Comparison of ENCODE assay signal across 27 cellular contexts in genomic region chr19:1655131-1655981, GRCh38. TPM values are rescaled to one million over a fixed set of nuclear protein-coding genes. Genes with fewer than 3 reads are reported as not detected.
DNase-seq lines count a peak whose midpoint lies in the region; ATAC-seq and TF ChIP-seq lines count a peak whose summit lies in the region.
"Had no signal": no experiment of that assay in that cellular context is flagged by ENCODE, and none has a peak within 500 bp of the region (broad histone marks: within the 10 kb centered on the region; RNA-seq: fewer than 3 reads in every experiment).

No MANE protein-coding gene starts in this region.

- ATAC-seq in effector memory CD8-positive, alpha-beta T cell (replicated peaks): no peak
- ATAC-seq in HG02840 (IDR thresholded peaks at IDR 0.05; ENCODE audit: low FRiP score, unreplicated experiment): no peak
- ATAC-seq: GM23338, left colon, sciatic nerve, T-cell had no signal

- H3K4me1 Mint-ChIP-seq in activated naive CD4-positive, alpha-beta T cell treated with anti-CD3 and anti-CD28 coated beads, Interleukin-2, amount 10 ng/mL, durations not matched to agents 7 days and 5 days: peaks cover 13% of the 10 kb centered on the region
- H3K4me1 Mint-ChIP-seq in activated naive CD4-positive, alpha-beta T cell treated with anti-CD3 and anti-CD28 coated beads for 36 hours (ENCODE audit: low read depth): peaks cover 7% of the 10 kb centered on the region
- H3K4me1 Mint-ChIP-seq in effector memory CD8-positive, alpha-beta T cell (ENCODE audit: low read depth in 2 of 2): peaks cover 8 to 11% of the 10 kb centered on the region in 2 donors

- H4K20me1 ChIP-seq in PC-9 (ENCODE audit: insufficient read depth): no peaks in the 10 kb centered on the region

- no peak for TF ChIP-seq CTCF in PC-9 (conservative IDR thresholded peaks at IDR 0.05)
- TF ChIP-seq CTCF in spleen (IDR thresholded peaks at IDR 0.05 in 8 of 11, conservative IDR thresholded peaks at IDR 0.05 in 3 of 11): no peak

- WGBS in spleen, 5 donors: 77 to 83% (median 82%) methylated on average over 28 to 34 of the region's 34 CpGs

- H3K4me1 ChIP-seq in PC-9 (replicated peaks; ENCODE audit: insufficient read depth): peaks cover 49% of the 10 kb centered on the region
- peaks cover 0 to 57% (median 23%) of the 10 kb centered on the region in 6 donors for H3K4me1 ChIP-seq in spleen

- TF ChIP-seq POLR2A in spleen (IDR thresholded peaks at IDR 0.05): no peak

- intact Hi-C loops in activated naive CD4-positive, alpha-beta T cell treated with anti-CD3 and anti-CD28 coated beads for 36 hours (cut with micrococcal nuclease): no loop called here
- intact Hi-C loops in PC-9 (cut with micrococcal nuclease; ENCODE audit: unreplicated experiment) (loop anchor here (5.0 kb wide), 2 partner anchors 48 to 92 kb away; partner anchors contain the start of gene UQCR11), spleen (cut with DNase I; ENCODE audit: low total_unique reads) (no loop called here)

- H3K27ac ChIP-seq in PC-9: peak overlapping the region; percentile 53
- peak overlapping the region in 1 of 8 donors; percentile 24 for H3K27ac ChIP-seq in spleen
- H3K27ac ChIP-seq: 22Rv1, coronary artery, upper lobe of left lung had no signal

- H3K9me2 ChIP-seq in PC-9 (ENCODE audit: insufficient read depth): no peaks in the 10 kb centered on the region

- CTCF ChIA-PET in activated naive CD4-positive, alpha-beta T cell treated with anti-CD3 and anti-CD28 coated beads, Interleukin-2, amount 10 ng/mL, durations not matched to agents 7 days and 5 days (lab: Charles Lee): interaction anchor here (0.6 to 0.8 kb wide), 2 partner anchors 17 to 112 kb away, joined by 3 to 4 read pairs; no protein-coding TSS in a partner anchor
- CTCF ChIA-PET in activated naive CD4-positive, alpha-beta T cell treated with anti-CD3 and anti-CD28 coated beads for 36 hours (lab: Charles Lee): no interaction called here
- CTCF ChIA-PET in PC-9 (lab: Charles Lee): no interaction called here

- no peak overlapping the region for H3K4me3 Mint-ChIP-seq in activated naive CD4-positive, alpha-beta T cell treated with anti-CD3 and anti-CD28 coated beads, Interleukin-2, amount 10 ng/mL, durations not matched to agents 7 days and 5 days
- H3K4me3 Mint-ChIP-seq in activated naive CD4-positive, alpha-beta T cell treated with anti-CD3 and anti-CD28 coated beads for 36 hours: no peak overlapping the region
- peak overlapping the region; percentile 25 to 33 for H3K4me3 Mint-ChIP-seq in effector memory CD8-positive, alpha-beta T cell
- H3K4me3 Mint-ChIP-seq: activated naive CD8-positive, alpha-beta T cell treated with anti-CD3 and anti-CD28 coated beads, Interleukin-2, amount 10 ng/mL, durations not matched to agents 7 days and 5 days; GM23338; nephron progenitor cell had no signal

- H3K9me3 Mint-ChIP-seq in activated naive CD4-positive, alpha-beta T cell treated with anti-CD3 and anti-CD28 coated beads, Interleukin-2, amount 10 ng/mL, durations not matched to agents 7 days and 5 days: no peaks in the 10 kb centered on the region
- no peaks in the 10 kb centered on the region for H3K9me3 Mint-ChIP-seq in activated naive CD4-positive, alpha-beta T cell treated with anti-CD3 and anti-CD28 coated beads for 36 hours
- H3K9me3 Mint-ChIP-seq in effector memory CD8-positive, alpha-beta T cell: no peaks in the 10 kb centered on the region
- H3K9me3 Mint-ChIP-seq: activated naive CD8-positive, alpha-beta T cell treated with anti-CD3 and anti-CD28 coated beads, Interleukin-2, amount 10 ng/mL, durations not matched to agents 7 days and 5 days; T-cell had no signal

- POLR2A ChIA-PET in PC-9 (lab: Charles Lee; ENCODE audit: unreplicated experiment): no interaction called here

- H3K4me2 ChIP-seq in PC-9: peak overlapping the region; percentile 53
- H3K4me2 ChIP-seq: GM23338 had no signal

- H2AFZ ChIP-seq in PC-9: no peak overlapping the region
- H2AFZ ChIP-seq: GM23338 had no signal

- peaks cover 19% of the 10 kb centered on the region; the same call in 1 of the 2 replicates for H3F3A ChIP-seq in PC-9 (ENCODE audit: insufficient read depth, low read depth)

- no peak for DNase-seq in activated naive CD4-positive, alpha-beta T cell treated with anti-CD3 and anti-CD28 coated beads, Interleukin-2, amount 10 ng/mL, durations not matched to agents 7 days and 5 days
- no peak for DNase-seq in activated naive CD4-positive, alpha-beta T cell treated with anti-CD3 and anti-CD28 coated beads for 36 hours
- DNase-seq in PC-9 (peak; percentile 83 to 88), spleen (peak; percentile 76)
- DNase-seq in effector memory CD8-positive, alpha-beta T cell: no peak
- no peak for DNase-seq in effector CD8-positive, alpha-beta T cell (lab: John Stamatoyannopoulos, UW)
- DNase-seq in activated CD4-positive, CD25-positive, alpha-beta regulatory T cell (lab: John Stamatoyannopoulos, UW): no peak
- DNase-seq: activated CD4-positive, alpha-beta T cell treated with anti-CD3 and anti-CD28 coated beads for 48 hours; activated naive CD8-positive, alpha-beta T cell treated with anti-CD3 and anti-CD28 coated beads, Interleukin-2, amount 10 ng/mL, durations not matched to agents 7 days and 5 days; COR-L47; DND-41; head of caudate nucleus; left colon; NCI-H1105; NCI-H2029 treated with DMSO at 0.1 percent for 48 hours; NCI-H345; nephron progenitor cell; OCI-M1; SIG-M5; stimulated activated CD8-positive, alpha-beta memory T cell treated with anti-CD3 and anti-CD28 coated beads, Interleukin-4, amount 100 ng/mL, for 48 hours; T-cell had no signal

- BruUV-seq in PC-9 (replicated peaks; lab: Mats Ljungman, UMichigan): no TSS peak

- H3K9me3 ChIP-seq in PC-9 (ENCODE audit: insufficient read depth, low read depth) (no peaks in the 10 kb centered on the region), spleen (no peaks in the 10 kb centered on the region)
- H3K9me3 ChIP-seq: upper lobe of left lung had no signal

- no peaks in the 10 kb centered on the region for H3K36me3 Mint-ChIP-seq in activated naive CD4-positive, alpha-beta T cell treated with anti-CD3 and anti-CD28 coated beads, Interleukin-2, amount 10 ng/mL, durations not matched to agents 7 days and 5 days
- no peaks in the 10 kb centered on the region for H3K36me3 Mint-ChIP-seq in activated naive CD4-positive, alpha-beta T cell treated with anti-CD3 and anti-CD28 coated beads for 36 hours (ENCODE audit: low read depth)
- peaks cover 22% of the 10 kb centered on the region for H3K36me3 Mint-ChIP-seq in effector memory CD8-positive, alpha-beta T cell (ENCODE audit: insufficient read depth)
- H3K36me3 Mint-ChIP-seq: T-cell had no signal

- H3K4me3 ChIP-seq in PC-9: no peak overlapping the region
- H3K4me3 ChIP-seq in spleen: no peak overlapping the region
- H3K4me3 ChIP-seq: coronary artery, GM23338, upper lobe of left lung had no signal

- H3K27me3 ChIP-seq in PC-9 (ENCODE audit: insufficient read depth, low read depth): no peaks in the 10 kb centered on the region
- peaks cover 0 to 17% (median 0%) of the 10 kb centered on the region in 7 donors for H3K27me3 ChIP-seq in spleen (replicated peaks in 1 of 7)
- H3K27me3 ChIP-seq: upper lobe of left lung had no signal

- peaks cover 12% of the 10 kb centered on the region for H3K79me2 ChIP-seq in PC-9 (ENCODE audit: low read depth)

- H3K27ac Mint-ChIP-seq in activated naive CD4-positive, alpha-beta T cell treated with anti-CD3 and anti-CD28 coated beads, Interleukin-2, amount 10 ng/mL, durations not matched to agents 7 days and 5 days: peak overlapping the region; percentile 33
- H3K27ac Mint-ChIP-seq in activated naive CD4-positive, alpha-beta T cell treated with anti-CD3 and anti-CD28 coated beads for 36 hours: no peak overlapping the region
- H3K27ac Mint-ChIP-seq in effector memory CD8-positive, alpha-beta T cell: no peak overlapping the region
- H3K27ac Mint-ChIP-seq: activated naive CD8-positive, alpha-beta T cell treated with anti-CD3 and anti-CD28 coated beads, Interleukin-2, amount 10 ng/mL, durations not matched to agents 7 days and 5 days; GM23338; nephron progenitor cell; T-cell had no signal

- H3K36me3 ChIP-seq in PC-9 (ENCODE audit: low read depth): no peaks in the 10 kb centered on the region
- H3K36me3 ChIP-seq in spleen: no peaks in the 10 kb centered on the region
- H3K36me3 ChIP-seq: upper lobe of left lung had no signal

- H3K27me3 Mint-ChIP-seq in activated naive CD4-positive, alpha-beta T cell treated with anti-CD3 and anti-CD28 coated beads, Interleukin-2, amount 10 ng/mL, durations not matched to agents 7 days and 5 days: peaks cover 25% of the 10 kb centered on the region
- H3K27me3 Mint-ChIP-seq in activated naive CD4-positive, alpha-beta T cell treated with anti-CD3 and anti-CD28 coated beads for 36 hours (ENCODE audit: low read depth): no peaks in the 10 kb centered on the region
- H3K27me3 Mint-ChIP-seq in effector memory CD8-positive, alpha-beta T cell: peaks cover 12 to 30% of the 10 kb centered on the region in 2 donors

RNA-seq across cellular contexts. Expression of gene TCF3, which starts 2.9 kb away (rescaled TPM):
- 10 to 100 TPM; 84.8 to 86.7 TPM for total RNA-seq in activated naive CD4-positive, alpha-beta T cell treated with anti-CD3 and anti-CD28 coated beads for 36 hours
- total RNA-seq in PC-9 (2021) (86.6 and 98.0 TPM in 2 replicates), spleen (100 to 1,000 TPM in 5 of 7 donors, 10 to 100 TPM in 2; 79.2 to 135 (median 107) TPM)
- 10 to 100 TPM; 81.0 to 96.5 (median 88.9) TPM for polyA plus RNA-seq in spleen

RNA-seq across cellular contexts. Expression of gene UQCR11, which starts 50.1 kb away (rescaled TPM):
- total RNA-seq in activated naive CD4-positive, alpha-beta T cell treated with anti-CD3 and anti-CD28 coated beads for 36 hours: 100 to 1,000 TPM; 281 to 293 TPM
- total RNA-seq in PC-9 (2021) (196 and 275 TPM in 2 replicates), spleen (100 to 1,000 TPM in 4 of 7 donors, 10 to 100 TPM in 3; 40.9 to 165 (median 129) TPM)
- polyA plus RNA-seq in spleen: 100 to 1,000 TPM in 2 of 3 donors, 10 to 100 TPM in 1; 93.4 to 153 (median 145) TPM

Comparison
In these comparisons a context has a peak if more than half of its experiments do, and no peak if none do; other contexts are left out.
1. DNase-seq: peak in PC-9 (2 of 2) and spleen (single experiment); none in activated naive CD4-positive, alpha-beta T cell treated with anti-CD3 and anti-CD28 coated beads, Interleukin-2, amount 10 ng/mL, durations not matched to agents 7 days and 5 days (single experiment), activated naive CD4-positive, alpha-beta T cell treated with anti-CD3 and anti-CD28 coated beads for 36 hours (single experiment), effector memory CD8-positive, alpha-beta T cell (0 of 3), effector CD8-positive, alpha-beta T cell (single experiment) and activated CD4-positive, CD25-positive, alpha-beta regulatory T cell (0 of 4).
2. H3K4me3 Mint-ChIP-seq: peak in effector memory CD8-positive, alpha-beta T cell (2 of 2); none in activated naive CD4-positive, alpha-beta T cell treated with anti-CD3 and anti-CD28 coated beads, Interleukin-2, amount 10 ng/mL, durations not matched to agents 7 days and 5 days (single experiment) and activated naive CD4-positive, alpha-beta T cell treated with anti-CD3 and anti-CD28 coated beads for 36 hours (single experiment).